10 cellular contexts compared by ENCODE assay signal in genomic region chr10:62082270-62082669, GRCh38.
A peak's percentile ranks its signal among the peaks of the same experiment; 100 is the strongest.
DNase-seq lines count a peak whose midpoint lies in the region; ATAC-seq and TF ChIP-seq lines count a peak whose summit lies in the region.
"Had no signal": no experiment of that assay in that cellular context is flagged by ENCODE, and none has a peak within 500 bp of the region (broad histone marks: within the 10 kb centered on the region; RNA-seq: fewer than 3 reads in every experiment).

No MANE protein-coding gene starts in this region.

- DNase-seq in activated B cell treated with CpG ODN at 0.5 μM for 24 hours (no peak), immature natural killer cell (no peak), spleen (no peak), NCI-H1092 (lab: John Stamatoyannopoulos, UW) (no peak), cerebellar cortex (ENCODE audit: low spot score) (no peak), G401 (ENCODE audit: low spot score) (no peak)
- DNase-seq: kidney had no signal

- no peak overlapping the region for H3K4me3 ChIP-seq in HEK293 (ENCODE audit: low read depth, low read length)
- peak overlapping the region in 2 of 8 donors; percentile 0 to 34 for H3K4me3 ChIP-seq in spleen

- in situ Hi-C loops in G401 (cut with HindIII; ENCODE audit: low sequenced_read_pairs), result no loop called here

- CTCF ChIA-PET in HEK293 (lab: Yijun Ruan, JAX), result interaction anchor here (0.6 to 1.3 kb wide), 2 partner anchors 43 to 349 kb away, joined by 3 read pairs; no protein-coding TSS in a partner anchor
- CTCF ChIA-PET in activated B cell treated with CpG ODN at 0.5 μM for 24 hours (lab: Charles Lee), result interaction anchor here (1.0 to 2.8 kb wide), 5 partner anchors 11 to 182 kb away, joined by 3 to 16 read pairs (median 6); no protein-coding TSS in a partner anchor

- no peaks in the 10 kb centered on the region for H3K27me3 ChIP-seq in spleen (replicated peaks in 1 of 7)

- WGBS in spleen, 5 donors, result 0 to 64% (median 58%) methylated on average over 1 of the region's 1 CpG

- H3K27ac Mint-ChIP-seq in activated B cell treated with CpG ODN at 0.5 μM for 24 hours (peak overlapping the region; percentile 96), immature natural killer cell (peak overlapping the region in 5 of 6 donors; percentile 7 to 76 (median 74))
- H3K27ac Mint-ChIP-seq: WTC11 had no signal

- peaks cover 47% of the 10 kb centered on the region for H3K36me3 Mint-ChIP-seq in activated B cell treated with CpG ODN at 0.5 μM for 24 hours (ENCODE audit: low read depth)
- H3K36me3 Mint-ChIP-seq in immature natural killer cell, result peaks cover 15 to 32% (median 16%) of the 10 kb centered on the region in 3 donors
- H3K36me3 Mint-ChIP-seq: WTC11 had no signal

- H3K27me3 Mint-ChIP-seq in activated B cell treated with CpG ODN at 0.5 μM for 24 hours (no peaks in the 10 kb centered on the region), immature natural killer cell (ENCODE audit: low read depth in 3 of 3) (no peaks in the 10 kb centered on the region)

- H3K9me3 Mint-ChIP-seq in activated B cell treated with CpG ODN at 0.5 μM for 24 hours (peaks cover 2% of the 10 kb centered on the region), immature natural killer cell (no peaks in the 10 kb centered on the region)
- H3K9me3 Mint-ChIP-seq: WTC11 had no signal

- POLR2A ChIA-PET in HEK293 (lab: Yijun Ruan, JAX) (no interaction called here), activated B cell treated with CpG ODN at 0.5 μM for 24 hours (lab: Charles Lee) (interaction anchor here (0.5 to 5.5 kb wide), 20 partner anchors 10 to 185 kb away, joined by 3 to 56 read pairs (median 6); partner anchors contain the start of gene ARID5B)

- H3K27ac ChIP-seq in HEK293 (ENCODE audit: extremely low read depth, low read depth, low read length), result peak overlapping the region; percentile 76
- H3K27ac ChIP-seq in spleen, result peak overlapping the region; percentile 57 to 89 (median 82)

- H3K4me1 ChIP-seq in HEK293 (ENCODE audit: control insufficient read depth, insufficient read depth, low read length), result peaks cover 34% of the 10 kb centered on the region
- peaks cover 30 to 86% (median 59%) of the 10 kb centered on the region in 6 donors for H3K4me1 ChIP-seq in spleen

- peaks cover 88% of the 10 kb centered on the region for H3K4me1 Mint-ChIP-seq in activated B cell treated with CpG ODN at 0.5 μM for 24 hours
- H3K4me1 Mint-ChIP-seq in immature natural killer cell, result peaks cover 38 to 48% of the 10 kb centered on the region in 2 donors
- H3K4me1 Mint-ChIP-seq: WTC11 had no signal

- no peak for TF ChIP-seq POLR2A in spleen (IDR thresholded peaks at IDR 0.05)

- H3K9me3 ChIP-seq in HEK293 (ENCODE audit: control insufficient read depth, insufficient read depth, low read depth, low read length) (no peaks in the 10 kb centered on the region), spleen (no peaks in the 10 kb centered on the region)

- TF ChIP-seq CTCF in HEK293 (tag by site-specific recombination; IDR thresholded peaks at IDR 0.05) (no peak), activated B cell treated with CpG ODN at 0.5 μM for 24 hours (IDR thresholded peaks at IDR 0.05) (no peak), spleen (IDR thresholded peaks at IDR 0.05 in 8 of 11, conservative IDR thresholded peaks at IDR 0.05 in 3 of 11) (no peak)

- H3K36me3 ChIP-seq in HEK293 (ENCODE audit: control insufficient read depth in 2 of 2, insufficient read depth in 1 of 2, low read length in 2 of 2) (peaks cover 0 to 14% of the 10 kb centered on the region in 2 experiments; a peak in 2 of 3 replicates), spleen (peaks cover 4 to 46% (median 14%) of the 10 kb centered on the region in 6 donors)

- ATAC-seq in activated B cell treated with CpG ODN at 0.5 μM for 24 hours (ENCODE audit: low read depth) (no peak), HG03460 (IDR thresholded peaks at IDR 0.05; ENCODE audit: unreplicated experiment) (no peak)
- ATAC-seq: WTC11 had no signal

- H3K4me3 Mint-ChIP-seq in activated B cell treated with CpG ODN at 0.5 μM for 24 hours, result peak overlapping the region; percentile 65
- peak overlapping the region; percentile 51 to 72 (median 65) for H3K4me3 Mint-ChIP-seq in immature natural killer cell
- H3K4me3 Mint-ChIP-seq: WTC11 had no signal

- intact Hi-C loops in activated B cell treated with CpG ODN at 0.5 μM for 24 hours (cut with micrococcal nuclease), result loop anchor here (2.0 to 10.0 kb wide), 2 partner anchors 65 to 327 kb away; no protein-coding TSS in a partner anchor
- intact Hi-C loops in spleen (cut with DNase I; ENCODE audit: low total_unique reads), result no loop called here

TF ChIP-seq in HEK293, 187 proteins besides CTCF, POLR2A, EP300 and RAD21:
- TF ChIP-seq ZFHX2 (tag by site-specific recombination; conservative IDR thresholded peaks at IDR 0.05), result 0 out of 2 replicates have a peak, but pooled peaks have one; percentile 19
- TF ChIP-seq ZNF132 (tag by site-specific recombination; IDR thresholded peaks at IDR 0.05; ENCODE audit: borderline replicate concordance), result no peak
